In the genomic region with DNA sequence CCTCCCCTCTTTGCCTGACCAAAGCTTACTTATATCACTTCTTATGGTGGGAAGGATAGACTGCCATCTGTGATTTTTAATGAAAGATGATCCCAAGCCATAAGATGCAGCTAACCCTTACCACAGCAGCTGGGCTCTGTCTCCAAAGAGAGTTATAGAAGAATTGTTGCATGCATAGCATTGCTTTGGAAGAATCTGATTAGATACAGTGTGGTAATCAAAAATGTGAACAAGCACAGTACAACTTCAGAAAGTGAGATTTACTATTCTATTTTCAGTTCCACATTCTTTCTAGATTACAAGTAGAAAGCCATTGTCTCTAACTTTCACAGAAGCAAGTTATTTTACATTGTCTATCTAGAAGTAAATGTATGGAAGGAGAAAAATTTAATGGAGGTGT, we compare ENCODE assay signal across 17 cellular contexts.
A peak's percentile ranks its signal among the peaks of the same experiment; 100 is the strongest.
DNase-seq lines count a peak whose midpoint lies in the region; ATAC-seq and TF ChIP-seq lines count a peak whose summit lies in the region.
"Had no signal": no experiment of that assay in that cellular context is flagged by ENCODE, and none has a peak within 500 bp of the region (broad histone marks: within the 10 kb centered on the region; RNA-seq: fewer than 3 reads in every experiment).

No MANE protein-coding gene starts in this region.

- TF ChIP-seq CTCF in foreskin keratinocyte (conservative IDR thresholded peaks at IDR 0.05) (no peak), suprapubic skin (IDR thresholded peaks at IDR 0.05) (no peak)

- DNase-seq in renal cortical epithelial cell (ENCODE audit: low read depth) = peak; percentile 1
- DNase-seq in NK-92 (lab: John Stamatoyannopoulos, UW; ENCODE audit: unreplicated experiment) = no peak
- DNase-seq in foreskin keratinocyte = no peak
- no peak for DNase-seq in suprapubic skin (ENCODE audit: low spot score in 2 of 2)
- DNase-seq: activated naive CD4-positive, alpha-beta T cell treated with anti-CD3 and anti-CD28 coated beads for 36 hours; central memory CD4-positive, alpha-beta T cell; HCEC 1CT; heart right ventricle; Kasumi-1; natural killer cell; NCI-H187; sigmoid colon had no signal

- H3K27me3 ChIP-seq in foreskin keratinocyte (no peaks in the 10 kb centered on the region), suprapubic skin (no peaks in the 10 kb centered on the region)
- H3K27me3 ChIP-seq: heart right ventricle, sigmoid colon had no signal

- no peak overlapping the region for H3K4me3 ChIP-seq in suprapubic skin
- H3K4me3 ChIP-seq: heart right ventricle, sigmoid colon had no signal

- no peak for TF ChIP-seq EP300 in suprapubic skin (IDR thresholded peaks at IDR 0.05)

- H3K36me3 ChIP-seq in suprapubic skin = no peaks in the 10 kb centered on the region
- H3K36me3 ChIP-seq: heart right ventricle, sigmoid colon had no signal

- peaks cover 7% of the 10 kb centered on the region for H3K4me1 ChIP-seq in foreskin keratinocyte
- H3K4me1 ChIP-seq in suprapubic skin = no peaks in the 10 kb centered on the region
- H3K4me1 ChIP-seq: heart right ventricle had no signal

- H3K27ac ChIP-seq in foreskin keratinocyte (no peak overlapping the region), suprapubic skin (no peak overlapping the region)
- H3K27ac ChIP-seq: heart right ventricle, HL-60, sigmoid colon had no signal

- ATAC-seq in GM18519 (IDR thresholded peaks at IDR 0.05; ENCODE audit: low FRiP score, unreplicated experiment) = peak; percentile 79
- peak; percentile 84 for ATAC-seq in GM21723 (IDR thresholded peaks at IDR 0.05; ENCODE audit: unreplicated experiment)
- peak; percentile 73 for ATAC-seq in HG03520 (IDR thresholded peaks at IDR 0.05; ENCODE audit: unreplicated experiment)
- ATAC-seq in foreskin keratinocyte = no peak
- ATAC-seq: heart right ventricle, left lobe of liver, natural killer cell had no signal

- no peaks in the 10 kb centered on the region for H3K9me3 ChIP-seq in suprapubic skin
- H3K9me3 ChIP-seq: sigmoid colon had no signal

- no peak for TF ChIP-seq POLR2A in suprapubic skin (IDR thresholded peaks at IDR 0.05)
